ENCODE assay signal across 17 cellular contexts in the genomic region with DNA sequence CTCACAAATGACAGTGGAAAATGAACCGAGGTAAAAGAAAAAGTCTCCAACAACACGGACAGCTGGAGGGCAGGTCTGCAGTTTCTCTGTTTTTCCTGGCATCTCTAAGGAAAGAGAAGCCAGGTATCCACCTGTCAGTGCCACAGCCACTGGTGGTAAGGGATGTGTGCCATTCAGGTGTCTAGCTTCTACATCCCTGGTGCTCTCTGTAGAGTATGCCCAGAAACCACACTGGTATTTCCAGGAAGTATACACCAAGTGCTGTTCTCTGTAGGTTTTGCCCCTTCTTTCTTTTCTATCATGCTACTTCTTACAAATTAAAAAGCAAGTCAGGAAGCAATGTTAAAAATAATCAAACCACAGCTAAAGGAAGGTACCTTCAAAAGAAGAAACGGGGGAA. TPM values are rescaled to one million over a fixed set of nuclear protein-coding genes. Genes with fewer than 3 reads are reported as not detected.
DNase-seq lines count a peak whose midpoint lies in the region; ATAC-seq and TF ChIP-seq lines count a peak whose summit lies in the region.
"Had no signal": no experiment of that assay in that cellular context is flagged by ENCODE, and none has a peak within 500 bp of the region (broad histone marks: within the 10 kb centered on the region; RNA-seq: fewer than 3 reads in every experiment).

No MANE protein-coding gene starts in this region.

- H3K27me3 Mint-ChIP-seq in natural killer cell treated with Interleukin-12 subunit alpha and Interleukin-12 subunit beta and Interleukin-15 and Interleukin-18, amount 100 ng/mL, for 72 hours = peaks cover 8 to 17% of the 10 kb centered on the region in 2 donors
- H3K27me3 Mint-ChIP-seq in natural killer cell (ENCODE audit: low read depth in 2 of 2) = peaks cover 11 to 14% of the 10 kb centered on the region in 2 donors
- no peaks in the 10 kb centered on the region for H3K27me3 Mint-ChIP-seq in T-helper 17 cell
- no peaks in the 10 kb centered on the region for H3K27me3 Mint-ChIP-seq in activated naive CD8-positive, alpha-beta T cell treated with anti-CD3 and anti-CD28 coated beads, Interleukin-2, amount 50 U/mL, for 24 hours

- H3K27me3 ChIP-seq in right cardiac atrium (ENCODE audit: control insufficient read depth, insufficient read depth) = no peaks in the 10 kb centered on the region
- H3K27me3 ChIP-seq: breast epithelium, gastroesophageal sphincter had no signal

- H3K9me3 Mint-ChIP-seq in natural killer cell treated with Interleukin-12 subunit alpha and Interleukin-12 subunit beta and Interleukin-15 and Interleukin-18, amount 100 ng/mL, for 72 hours = no peaks in the 10 kb centered on the region
- no peaks in the 10 kb centered on the region for H3K9me3 Mint-ChIP-seq in natural killer cell
- no peaks in the 10 kb centered on the region for H3K9me3 Mint-ChIP-seq in activated naive CD8-positive, alpha-beta T cell treated with anti-CD3 and anti-CD28 coated beads, Interleukin-2, amount 50 U/mL, for 24 hours

- H3K27ac Mint-ChIP-seq in natural killer cell treated with Interleukin-12 subunit alpha and Interleukin-12 subunit beta and Interleukin-15 and Interleukin-18, amount 100 ng/mL, for 72 hours = peak overlapping the region; percentile 16 to 70
- H3K27ac Mint-ChIP-seq in natural killer cell = no peak overlapping the region
- H3K27ac Mint-ChIP-seq in T-helper 17 cell = peak overlapping the region; percentile 92
- H3K27ac Mint-ChIP-seq in activated naive CD8-positive, alpha-beta T cell treated with anti-CD3 and anti-CD28 coated beads, Interleukin-2, amount 50 U/mL, for 24 hours = peak overlapping the region; percentile 94

- no peak for DNase-seq in natural killer cell treated with Interleukin-12 subunit alpha and Interleukin-12 subunit beta and Interleukin-15 and Interleukin-18, amount 100 ng/mL, for 72 hours (ENCODE audit: low spot score)
- DNase-seq in natural killer cell (no peak), T-helper 17 cell (no peak), right cardiac atrium (no peak)
- DNase-seq in activated naive CD8-positive, alpha-beta T cell treated with anti-CD3 and anti-CD28 coated beads, Interleukin-2, amount 50 U/mL, for 24 hours = peak; percentile 23
- no peak for DNase-seq in activated effector memory CD4-positive, alpha-beta T cell treated with anti-CD3 and anti-CD28 coated beads, Interleukin-2, amount 50 U/mL, for 16 hours
- DNase-seq: DMS 273 treated with DMSO at 0.1 percent for 48 hours, GOT3, MV-4-11, NCI-H1930, NCI-H510A, nucleus accumbens had no signal

- H3K4me3 Mint-ChIP-seq in natural killer cell treated with Interleukin-12 subunit alpha and Interleukin-12 subunit beta and Interleukin-15 and Interleukin-18, amount 100 ng/mL, for 72 hours = peak overlapping the region; percentile 64
- no peak overlapping the region for H3K4me3 Mint-ChIP-seq in natural killer cell
- H3K4me3 Mint-ChIP-seq in T-helper 17 cell = peak overlapping the region; percentile 81
- H3K4me3 Mint-ChIP-seq in activated naive CD8-positive, alpha-beta T cell treated with anti-CD3 and anti-CD28 coated beads, Interleukin-2, amount 50 U/mL, for 24 hours = peak overlapping the region; percentile 60

- H3K9me3 ChIP-seq in T-helper 17 cell (ENCODE audit: control insufficient read depth, low read length, poor library complexity, severe bottlenecking) (no peaks in the 10 kb centered on the region), right cardiac atrium (ENCODE audit: control insufficient read depth, low read length) (no peaks in the 10 kb centered on the region)
- H3K9me3 ChIP-seq: breast epithelium, gastroesophageal sphincter had no signal

- H3K4me1 Mint-ChIP-seq in natural killer cell treated with Interleukin-12 subunit alpha and Interleukin-12 subunit beta and Interleukin-15 and Interleukin-18, amount 100 ng/mL, for 72 hours (ENCODE audit: low read depth in 2 of 2) = peaks cover 18 to 38% of the 10 kb centered on the region in 2 donors
- H3K4me1 Mint-ChIP-seq in natural killer cell (peaks cover 11 to 14% of the 10 kb centered on the region in 2 donors), T-helper 17 cell (peaks cover 51% of the 10 kb centered on the region)
- H3K4me1 Mint-ChIP-seq in activated naive CD8-positive, alpha-beta T cell treated with anti-CD3 and anti-CD28 coated beads, Interleukin-2, amount 50 U/mL, for 24 hours = peaks cover 85% of the 10 kb centered on the region

- 81% methylated on average over 3 of the region's 3 CpGs for WGBS in right cardiac atrium

- H3K4me3 ChIP-seq in right cardiac atrium (ENCODE audit: low read length) = no peak overlapping the region
- H3K4me3 ChIP-seq: breast epithelium, gastroesophageal sphincter had no signal

- intact Hi-C loops in natural killer cell (cut with micrococcal nuclease) (no loop called here), right cardiac atrium (cut with DNase I) (no loop called here)

- no peak for ATAC-seq in natural killer cell treated with Interleukin-12 subunit alpha and Interleukin-12 subunit beta and Interleukin-15 and Interleukin-18, amount 100 ng/mL, for 72 hours
- ATAC-seq in natural killer cell = no peak
- ATAC-seq in T-helper 17 cell = peak; percentile 60
- ATAC-seq in activated naive CD8-positive, alpha-beta T cell treated with anti-CD3 and anti-CD28 coated beads, Interleukin-2, amount 50 U/mL, for 24 hours = peak; percentile 12
- ATAC-seq in HG03097 (IDR thresholded peaks at IDR 0.05; ENCODE audit: low FRiP score, unreplicated experiment) = no peak
- no peak for ATAC-seq in right cardiac atrium
- no peak for ATAC-seq in GM21447 (IDR thresholded peaks at IDR 0.05; ENCODE audit: unreplicated experiment)
- ATAC-seq: gastroesophageal sphincter had no signal

- no peak overlapping the region for H3K27ac ChIP-seq in right cardiac atrium (ENCODE audit: low read length)
- H3K27ac ChIP-seq: breast epithelium, gastroesophageal sphincter, HL-60 had no signal

- TF ChIP-seq CTCF in natural killer cell (IDR thresholded peaks at IDR 0.05) = no peak

- H3K36me3 Mint-ChIP-seq in natural killer cell treated with Interleukin-12 subunit alpha and Interleukin-12 subunit beta and Interleukin-15 and Interleukin-18, amount 100 ng/mL, for 72 hours = no peaks in the 10 kb centered on the region
- H3K36me3 Mint-ChIP-seq in natural killer cell (no peaks in the 10 kb centered on the region), T-helper 17 cell (ENCODE audit: low read depth) (no peaks in the 10 kb centered on the region)
- H3K36me3 Mint-ChIP-seq in activated naive CD8-positive, alpha-beta T cell treated with anti-CD3 and anti-CD28 coated beads, Interleukin-2, amount 50 U/mL, for 24 hours (ENCODE audit: low read depth) = no peaks in the 10 kb centered on the region

- H3K4me1 ChIP-seq in right cardiac atrium (ENCODE audit: control insufficient read depth, insufficient read depth, low read length) = no peaks in the 10 kb centered on the region
- H3K4me1 ChIP-seq: breast epithelium had no signal

RNA-seq across cellular contexts. Expression of gene AGFG1, which starts 7.6 kb away (rescaled TPM):
- 10 to 100 TPM; 65.9 to 78.8 TPM for total RNA-seq in natural killer cell treated with Interleukin-12 subunit alpha and Interleukin-12 subunit beta and Interleukin-15 and Interleukin-18, amount 100 ng/mL, for 72 hours
- total RNA-seq in natural killer cell (10 to 100 TPM; 65.0 to 71.6 (median 67.3) TPM), T-helper 17 cell (10 to 100 TPM; 66.6 to 68.3 TPM), right cardiac atrium (10 to 100 TPM; 41.2 to 65.3 (median 50.4) TPM)
- 21.5 TPM for polyA plus RNA-seq in right cardiac atrium

Comparison
In these comparisons a context has a peak if more than half of its experiments do, and no peak if none do; other contexts are left out.
1. H3K27ac Mint-ChIP-seq: peak in natural killer cell treated with Interleukin-12 subunit alpha and Interleukin-12 subunit beta and Interleukin-15 and Interleukin-18, amount 100 ng/mL, for 72 hours (2 of 2), T-helper 17 cell (single experiment) and activated naive CD8-positive, alpha-beta T cell treated with anti-CD3 and anti-CD28 coated beads, Interleukin-2, amount 50 U/mL, for 24 hours (single experiment); none in natural killer cell (0 of 2).
2. ATAC-seq: peak in T-helper 17 cell (single experiment) and activated naive CD8-positive, alpha-beta T cell treated with anti-CD3 and anti-CD28 coated beads, Interleukin-2, amount 50 U/mL, for 24 hours (single experiment); none in natural killer cell treated with Interleukin-12 subunit alpha and Interleukin-12 subunit beta and Interleukin-15 and Interleukin-18, amount 100 ng/mL, for 72 hours (0 of 2), natural killer cell (0 of 3), HG03097 (single experiment), right cardiac atrium (0 of 2) and GM21447 (single experiment).